Comparison of ENCODE assay signal across 26 cellular contexts in the genomic region with DNA sequence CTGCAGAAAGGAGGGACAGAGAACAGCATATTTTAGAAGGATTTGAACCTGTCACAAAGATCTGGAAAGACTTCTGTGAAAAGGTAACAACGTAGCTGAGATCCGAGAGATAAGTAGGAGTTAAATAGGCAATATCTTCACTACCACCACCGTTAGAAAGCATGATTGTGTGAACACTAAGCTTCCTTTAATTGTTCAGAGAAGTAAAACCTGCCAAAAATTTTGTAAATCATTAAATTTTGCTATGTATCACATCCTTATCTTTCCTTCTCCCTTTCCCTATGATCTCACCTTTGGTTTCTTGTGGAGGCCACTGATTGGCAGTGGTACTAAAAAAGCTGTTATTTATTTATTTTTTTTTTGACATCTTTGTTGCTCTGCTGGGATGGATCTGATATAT.
"Had no signal": no experiment of that assay in that cellular context is flagged by ENCODE, and none has a peak within 500 bp of the region (broad histone marks: within the 10 kb centered on the region; RNA-seq: fewer than 3 reads in every experiment).

No MANE protein-coding gene starts in this region.

- H3K27ac Mint-ChIP-seq: dendritic cell treated with granulocyte-macrophage colony-stimulating factor and Interleukin-4, amounts not matched to agents 40 ng/mL and 50 ng/mL, for 4 days; naive thymus-derived CD4-positive, alpha-beta T cell; nephron; neural progenitor cell; stimulated activated effector memory CD8-positive, alpha-beta T cell treated with anti-CD3 and anti-CD28 coated beads, Interleukin-12 subunit alpha, Interleukin-12 subunit beta, amount 100 ng/mL, for 72 hours; type B pancreatic cell had no signal

- H3K4me1 ChIP-seq: colonic mucosa, gastrocnemius medialis, left lung, psoas muscle, sigmoid colon, testis had no signal

- H3K4me3 ChIP-seq: colonic mucosa, gastrocnemius medialis, left lung, neural progenitor cell, psoas muscle, sigmoid colon, testis, tibial artery had no signal

- H3K9me3 ChIP-seq: colonic mucosa, gastrocnemius medialis, left lung, psoas muscle, sigmoid colon, testis, tibial artery had no signal

- H3K9me3 Mint-ChIP-seq: nephron, neural progenitor cell, type B pancreatic cell had no signal

- DNase-seq: colonic mucosa; effector memory CD4-positive, alpha-beta T cell; gastrocnemius medialis; head of caudate nucleus; kidney; left cardiac atrium; left lung; mammary epithelial cell; mesendoderm; midbrain; naive thymus-derived CD4-positive, alpha-beta T cell; posterior cingulate gyrus; psoas muscle; right cardiac atrium; sigmoid colon; stimulated activated CD4-positive, alpha-beta T cell treated with anti-CD3 and anti-CD28 coated beads, Interleukin-2, amount 100 ng/mL, for 24 hours; stimulated activated CD4-positive, alpha-beta T cell treated with anti-CD3 and anti-CD28 coated beads, Interleukin-4, amount 100 ng/mL, for 24 hours; stimulated activated naive CD8-positive, alpha-beta T cell treated with anti-CD3 and anti-CD28 coated beads, Interleukin-15, Interleukin-2, amounts not matched to agents 100 U/mL and 50 U/mL, for 24 hours; substantia nigra; testis; tibial artery had no signal

- H3K36me3 Mint-ChIP-seq: naive thymus-derived CD4-positive, alpha-beta T cell; neural progenitor cell; stimulated activated effector memory CD8-positive, alpha-beta T cell treated with anti-CD3 and anti-CD28 coated beads, Interleukin-12 subunit alpha, Interleukin-12 subunit beta, amount 100 ng/mL, for 72 hours; type B pancreatic cell had no signal

- H3K4me3 Mint-ChIP-seq: dendritic cell treated with granulocyte-macrophage colony-stimulating factor and Interleukin-4, amounts not matched to agents 40 ng/mL and 50 ng/mL, for 4 days; naive thymus-derived CD4-positive, alpha-beta T cell; nephron; neural progenitor cell; stimulated activated effector memory CD8-positive, alpha-beta T cell treated with anti-CD3 and anti-CD28 coated beads, Interleukin-12 subunit alpha, Interleukin-12 subunit beta, amount 100 ng/mL, for 72 hours; type B pancreatic cell had no signal

- ATAC-seq: gastrocnemius medialis; left cardiac atrium; left lung; naive thymus-derived CD4-positive, alpha-beta T cell; psoas muscle; right cardiac atrium; stimulated activated effector memory CD8-positive, alpha-beta T cell treated with anti-CD3 and anti-CD28 coated beads, Interleukin-12 subunit alpha, Interleukin-12 subunit beta, amount 100 ng/mL, for 72 hours; stimulated activated naive CD8-positive, alpha-beta T cell treated with anti-CD3 and anti-CD28 coated beads, Interleukin-15, Interleukin-2, amounts not matched to agents 100 U/mL and 50 U/mL, for 24 hours had no signal

- H3K36me3 ChIP-seq: colonic mucosa, gastrocnemius medialis, left lung, neural progenitor cell, sigmoid colon, tibial artery had no signal

- H3K27me3 Mint-ChIP-seq: dendritic cell treated with granulocyte-macrophage colony-stimulating factor and Interleukin-4, amounts not matched to agents 40 ng/mL and 50 ng/mL, for 4 days; naive thymus-derived CD4-positive, alpha-beta T cell; type B pancreatic cell had no signal

- H3K4me1 Mint-ChIP-seq: naive thymus-derived CD4-positive, alpha-beta T cell; neural progenitor cell; stimulated activated effector memory CD8-positive, alpha-beta T cell treated with anti-CD3 and anti-CD28 coated beads, Interleukin-12 subunit alpha, Interleukin-12 subunit beta, amount 100 ng/mL, for 72 hours had no signal

- H3K27ac ChIP-seq: colonic mucosa, gastrocnemius medialis, left lung, neural progenitor cell, psoas muscle, sigmoid colon, testis, tibial artery had no signal

- H3K27me3 ChIP-seq: colonic mucosa, gastrocnemius medialis, left lung, neural progenitor cell, sigmoid colon, testis, tibial artery had no signal
